ENCODE assay signal across 8 cellular contexts in genomic region chr6:156718647-156719394, GRCh38.
DNase-seq lines count a peak whose midpoint lies in the region; ATAC-seq, FAIRE-seq and TF ChIP-seq lines count a peak whose summit lies in the region.

No MANE protein-coding gene starts in this region.

- FAIRE-seq in RCC 7860 (lab: Jason Lieb, UNC), result peak; percentile 86

- DNase-seq in ELR (ENCODE audit: low read depth), result peak; percentile 86
- peak; percentile 81 for DNase-seq in RCC 7860 (ENCODE audit: low spot score)
- peak; percentile 81 for DNase-seq in fibroblast of mammary gland (ENCODE audit: low read depth)
- peak; percentile 77 for DNase-seq in retinal pigment epithelial cell (ENCODE audit: low read depth)
- DNase-seq in OCI-M1 (lab: John Stamatoyannopoulos, UW), result no peak
- DNase-seq in NCI-H187 treated with DMSO at 0.1 percent for 48 hours (lab: John Stamatoyannopoulos, UW), result no peak

- TF ChIP-seq CTCF in fibroblast of mammary gland (conservative IDR thresholded peaks at IDR 0.05; ENCODE audit: control insufficient read depth, insufficient read depth, low read depth, low read length) (no peak), retinal pigment epithelial cell (conservative IDR thresholded peaks at IDR 0.05; ENCODE audit: low read depth, low read length) (no peak)

- H3K4me3 ChIP-seq in fibroblast of mammary gland (ENCODE audit: control insufficient read depth, low read depth, low read length) (no peak overlapping the region), retinal pigment epithelial cell (ENCODE audit: low read length) (no peak overlapping the region)

- ATAC-seq in GM21723 (IDR thresholded peaks at IDR 0.05; ENCODE audit: unreplicated experiment) (no peak), GM21423 (IDR thresholded peaks at IDR 0.05; ENCODE audit: unreplicated experiment) (no peak)

Comparison
In these comparisons a context has a peak if more than half of its experiments do, and no peak if none do; other contexts are left out.
1. DNase-seq: peak in ELR (single experiment), RCC 7860 (single experiment), fibroblast of mammary gland (single experiment) and retinal pigment epithelial cell (single experiment); none in OCI-M1 (single experiment) and NCI-H187 treated with DMSO at 0.1 percent for 48 hours (single experiment).